ENCODE assay signal across 18 cellular contexts in the genomic region with DNA sequence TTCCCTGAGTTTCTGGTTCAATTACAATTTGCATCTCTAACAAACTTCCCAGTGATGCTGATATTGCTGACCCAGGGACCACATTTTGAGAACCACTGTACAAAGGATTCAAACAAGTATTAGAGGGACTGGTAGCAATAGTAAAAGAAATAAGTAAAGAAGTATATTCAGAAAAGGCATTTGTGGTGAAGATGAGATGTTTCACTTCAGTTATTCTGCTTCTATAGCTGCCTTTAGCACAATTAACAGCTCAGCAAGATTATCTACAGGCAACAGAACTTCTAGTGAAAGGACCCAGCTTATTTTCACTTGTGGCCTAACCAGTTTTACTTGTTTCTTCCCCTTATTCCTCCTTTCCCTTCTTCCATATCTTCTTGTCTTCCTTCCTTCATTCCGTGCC.
"Had no signal": no experiment of that assay in that cellular context is flagged by ENCODE, and none has a peak within 500 bp of the region (broad histone marks: within the 10 kb centered on the region; RNA-seq: fewer than 3 reads in every experiment).

No MANE protein-coding gene starts in this region.

- H3K4me3 ChIP-seq: adrenal gland, cardiac muscle cell, dorsolateral prefrontal cortex, gastrocnemius medialis, lung had no signal

- H3K9me3 ChIP-seq: adrenal gland had no signal

- ATAC-seq: activated naive CD4-positive, alpha-beta T cell treated with anti-CD3 and anti-CD28 coated beads, Interleukin-2, amount 50 U/mL, for 72 hours; gastrocnemius medialis; left lobe of liver; natural killer cell treated with Interleukin-12 subunit alpha and Interleukin-12 subunit beta and Interleukin-15 and Interleukin-18, amount 100 ng/mL, for 72 hours had no signal

- H3K27me3 ChIP-seq: adrenal gland, cardiac muscle cell, gastrocnemius medialis had no signal

- H3K36me3 ChIP-seq: adrenal gland, cardiac muscle cell, gastrocnemius medialis had no signal

- H3K4me1 ChIP-seq: adrenal gland, gastrocnemius medialis had no signal

- DNase-seq: activated CD4-positive, alpha-beta T cell treated with anti-CD3 and anti-CD28 coated beads, Interleukin-2, amount 50 U/mL, for 48 hours; activated gamma-delta T cell; adrenal gland; dorsolateral prefrontal cortex; endodermal cell; gastrocnemius medialis; head of caudate nucleus; kidney; occipital lobe; retina; stimulated activated CD4-positive, alpha-beta T cell treated with anti-CD3 and anti-CD28 coated beads, Interleukin-1b, Interleukin-23, amount 100 ng/mL, for 48 hours; stimulated activated CD8-positive, alpha-beta memory T cell treated with anti-CD3 and anti-CD28 coated beads, Interleukin-4, amount 100 ng/mL, for 48 hours; stimulated activated naive CD4-positive, alpha-beta T cell had no signal

- H3K27ac ChIP-seq: adrenal gland, cardiac muscle cell, dorsolateral prefrontal cortex, gastrocnemius medialis had no signal
